In genomic region chr1:66725885-66726665, GRCh38 we compare ENCODE assay signal across 8 cellular contexts. TPM values are rescaled to one million over a fixed set of nuclear protein-coding genes. Genes with fewer than 3 reads are reported as not detected.
DNase-seq lines count a peak whose midpoint lies in the region; ATAC-seq and TF ChIP-seq lines count a peak whose summit lies in the region.

No MANE protein-coding gene starts in this region.

- TF ChIP-seq CTCF in mesothelial cell of epicardium (IDR thresholded peaks at IDR 0.05; ENCODE audit: unreplicated experiment) = peak; percentile 87

- DNase-seq in CD1c-positive myeloid dendritic cell (ENCODE audit: extremely low spot score) (peak; percentile 82), NCI-H460 (ENCODE audit: extremely low read depth, low read depth) (peak; percentile 71), mesothelial cell of epicardium (ENCODE audit: low spot score in 2 of 2, unreplicated experiment in 2 of 2) (peak in 1 of 2 experiments; percentile 55), superior temporal gyrus (ENCODE audit: extremely low spot score) (peak; percentile 90)
- DNase-seq in activated CD4-positive, alpha-beta T cell treated with anti-CD3 and anti-CD28 coated beads, Interleukin-2, amount 50 U/mL, for 24 hours (ENCODE audit: low read depth in 1 of 2, low spot score in 1 of 2) = peak; percentile 2 to 59
- peak; percentile 44 to 56 (median 47) for DNase-seq in effector memory CD8-positive, alpha-beta T cell

- H3K4me1 Mint-ChIP-seq in effector memory CD8-positive, alpha-beta T cell (ENCODE audit: low read depth in 2 of 2) = no peaks in the 10 kb centered on the region
- H3K4me1 Mint-ChIP-seq in mesothelial cell of epicardium = no peaks in the 10 kb centered on the region

- no peak overlapping the region for H3K4me3 Mint-ChIP-seq in effector memory CD8-positive, alpha-beta T cell
- H3K4me3 Mint-ChIP-seq in mesothelial cell of epicardium = no peak overlapping the region

- no peak overlapping the region for H3K27ac Mint-ChIP-seq in effector memory CD8-positive, alpha-beta T cell
- no peak overlapping the region for H3K27ac Mint-ChIP-seq in mesothelial cell of epicardium

- ATAC-seq in GM18909 (IDR thresholded peaks at IDR 0.05; ENCODE audit: poor library complexity, unreplicated experiment) (peak; percentile 79), HG03135 (IDR thresholded peaks at IDR 0.05; ENCODE audit: unreplicated experiment) (peak; percentile 77)
- ATAC-seq in effector memory CD8-positive, alpha-beta T cell (replicated peaks) = peak; percentile 77

- no peaks in the 10 kb centered on the region for H3K36me3 Mint-ChIP-seq in effector memory CD8-positive, alpha-beta T cell (ENCODE audit: insufficient read depth)
- no peaks in the 10 kb centered on the region for H3K36me3 Mint-ChIP-seq in mesothelial cell of epicardium

- no peaks in the 10 kb centered on the region for H3K9me3 Mint-ChIP-seq in effector memory CD8-positive, alpha-beta T cell
- H3K9me3 Mint-ChIP-seq in mesothelial cell of epicardium = peaks cover 4% of the 10 kb centered on the region

- peaks cover 35 to 58% of the 10 kb centered on the region in 2 donors for H3K27me3 Mint-ChIP-seq in effector memory CD8-positive, alpha-beta T cell
- H3K27me3 Mint-ChIP-seq in mesothelial cell of epicardium (ENCODE audit: low read depth) = peaks cover 18% of the 10 kb centered on the region

RNA-seq across cellular contexts. Expression of gene DYNLT5, which starts 26.2 kb away (rescaled TPM):
- total RNA-seq in NCI-H460 (2014; rRNA removed; shearing (Covaris generic)) = not detected in 2 replicates
- polyA plus RNA-seq in NCI-H460 (2014; cell fraction: nucleus; rRNA removed) = not detected in 2 replicates
- 0.36 to 0.71 TPM (median 0.67 TPM) in 3 replicates for total RNA-seq in mesothelial cell of epicardium
